8 cellular contexts compared by ENCODE assay signal in the genomic region with DNA sequence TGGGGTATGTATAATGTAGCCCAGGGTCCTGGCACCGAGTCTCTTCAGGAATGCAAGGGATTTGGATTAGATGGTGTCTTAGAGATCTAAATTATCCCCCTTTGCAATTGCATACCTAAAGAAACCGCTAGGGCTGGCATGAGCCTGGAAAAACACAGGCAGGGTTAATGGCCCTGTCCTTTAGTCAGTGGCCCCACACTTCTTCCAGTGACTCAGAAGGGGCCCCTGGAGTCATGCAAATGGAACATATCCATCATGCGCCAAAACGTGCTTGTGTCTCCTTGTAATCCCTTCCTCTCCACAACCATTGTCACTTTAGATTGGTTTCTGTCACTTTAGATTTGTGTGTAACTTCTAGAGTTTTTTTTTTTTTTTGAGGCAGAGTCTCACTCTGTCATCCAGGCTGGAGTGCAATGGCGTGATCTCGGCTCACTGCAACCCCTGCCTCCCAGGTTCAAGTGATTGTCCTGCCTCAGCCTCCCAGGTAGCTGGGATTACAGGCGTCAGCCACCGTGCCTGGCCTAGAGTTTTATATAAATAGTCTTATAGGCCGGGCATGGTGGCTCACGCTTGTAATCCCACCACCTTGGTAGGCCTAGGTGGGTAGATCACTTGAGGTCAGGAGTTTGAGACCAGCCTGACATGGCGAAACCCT. TPM values are rescaled to one million over a fixed set of nuclear protein-coding genes. Genes with fewer than 3 reads are reported as not detected.
A peak's percentile ranks its signal among the peaks of the same experiment; 100 is the strongest.
DNase-seq lines count a peak whose midpoint lies in the region; ATAC-seq and TF ChIP-seq lines count a peak whose summit lies in the region.

No MANE protein-coding gene starts in this region.

- H3K9me3 Mint-ChIP-seq in GM23338: no peaks in the 10 kb centered on the region
- H3K9me3 Mint-ChIP-seq in natural killer cell treated with Interleukin-12 subunit alpha and Interleukin-12 subunit beta and Interleukin-15 and Interleukin-18, amount 100 ng/mL, for 72 hours: no peaks in the 10 kb centered on the region

- H3K4me1 ChIP-seq in GM23338 (ENCODE audit: insufficient read depth): peaks cover 4% of the 10 kb centered on the region; the same call in 1 of the 2 replicates
- peaks cover 3% of the 10 kb centered on the region for H3K4me1 ChIP-seq in colonic mucosa

- DNase-seq in GM23338 (ENCODE audit: low spot score) (peak; percentile 55), RPMI7951 (ENCODE audit: low read depth) (peak; percentile 81), colonic mucosa (no peak), NCI-H2081 treated with DMSO at 0.1 percent for 48 hours (lab: John Stamatoyannopoulos, UW) (no peak), sciatic nerve (ENCODE audit: low spot score) (no peak)
- no peak for DNase-seq in natural killer cell treated with Interleukin-12 subunit alpha and Interleukin-12 subunit beta and Interleukin-15 and Interleukin-18, amount 100 ng/mL, for 72 hours (ENCODE audit: low spot score)

- peaks cover 2% of the 10 kb centered on the region; the same call in 1 of the 3 replicates for H3K4me1 Mint-ChIP-seq in GM23338
- peaks cover 11 to 12% of the 10 kb centered on the region in 2 donors for H3K4me1 Mint-ChIP-seq in natural killer cell treated with Interleukin-12 subunit alpha and Interleukin-12 subunit beta and Interleukin-15 and Interleukin-18, amount 100 ng/mL, for 72 hours (ENCODE audit: low read depth in 2 of 2)

- no peaks in the 10 kb centered on the region for H3K79me2 ChIP-seq in GM23338 (replicated peaks; ENCODE audit: insufficient read depth)

- peak overlapping the region; percentile 99 for H3K4me2 ChIP-seq in GM23338

- H3K4me3 ChIP-seq in GM23338: peak overlapping the region; percentile 84
- H3K4me3 ChIP-seq in colonic mucosa: peak overlapping the region; percentile 57

- peak overlapping the region; percentile 93; the same call in 1 of the 2 replicates for H3K27ac Mint-ChIP-seq in GM23338
- peak overlapping the region; percentile 58 to 79 for H3K27ac Mint-ChIP-seq in natural killer cell treated with Interleukin-12 subunit alpha and Interleukin-12 subunit beta and Interleukin-15 and Interleukin-18, amount 100 ng/mL, for 72 hours

- no peaks in the 10 kb centered on the region for H3K36me3 Mint-ChIP-seq in GM23338 (ENCODE audit: low read depth)
- no peaks in the 10 kb centered on the region for H3K36me3 Mint-ChIP-seq in natural killer cell treated with Interleukin-12 subunit alpha and Interleukin-12 subunit beta and Interleukin-15 and Interleukin-18, amount 100 ng/mL, for 72 hours

- TF ChIP-seq CTCF in C4-2B (conservative IDR thresholded peaks at IDR 0.05) (no peak; the same call in 1 of the 2 replicates), GM23338 (conservative IDR thresholded peaks at IDR 0.05; ENCODE audit: low read depth in 2 of 2) (peak in 1 of 2 experiments; percentile 18; a peak in 1 of 4 replicates), colonic mucosa (IDR thresholded peaks at IDR 0.05) (peak; percentile 9)

- ATAC-seq in GM23338 (no peak), sciatic nerve (no peak), HG02610 (IDR thresholded peaks at IDR 0.05; ENCODE audit: unreplicated experiment) (no peak)
- ATAC-seq in natural killer cell treated with Interleukin-12 subunit alpha and Interleukin-12 subunit beta and Interleukin-15 and Interleukin-18, amount 100 ng/mL, for 72 hours: peak in 1 of 2 donors; percentile 19

- no peaks in the 10 kb centered on the region for H3K9me3 ChIP-seq in colonic mucosa

- H3K36me3 ChIP-seq in GM23338 (ENCODE audit: insufficient read depth): no peaks in the 10 kb centered on the region
- H3K36me3 ChIP-seq in colonic mucosa: no peaks in the 10 kb centered on the region

- 0 out of 2 replicates have a peak, but pooled peaks cover 6% of the 10 kb centered on the region for H3F3A ChIP-seq in GM23338 (replicated peaks; ENCODE audit: low read depth)

- peak overlapping the region; percentile 89 to 90 for H3K9ac ChIP-seq in colonic mucosa (ENCODE audit: low read depth in 2 of 2, low read length in 2 of 2)

- H3K9me2 ChIP-seq in GM23338 (ENCODE audit: insufficient read depth): no peaks in the 10 kb centered on the region

- H3K27me3 ChIP-seq in GM23338 (ENCODE audit: insufficient read depth) (no peaks in the 10 kb centered on the region), colonic mucosa (no peaks in the 10 kb centered on the region)

- intact Hi-C loops in colonic mucosa (cut with DNase I): no loop called here
- intact Hi-C loops in sciatic nerve (cut with DNase I): no loop called here

- H3K27ac ChIP-seq in C4-2B (peak overlapping the region; percentile 83), GM23338 (ENCODE audit: low read depth) (peak overlapping the region; percentile 95), colonic mucosa (peak overlapping the region; percentile 71)

- H4K20me1 ChIP-seq in GM23338 (replicated peaks; ENCODE audit: insufficient read depth): no peaks in the 10 kb centered on the region

- peak overlapping the region; percentile 98 for H3K4me3 Mint-ChIP-seq in GM23338
- H3K4me3 Mint-ChIP-seq in natural killer cell treated with Interleukin-12 subunit alpha and Interleukin-12 subunit beta and Interleukin-15 and Interleukin-18, amount 100 ng/mL, for 72 hours: peak overlapping the region; percentile 90

- peaks cover 3% of the 10 kb centered on the region for H3K27me3 Mint-ChIP-seq in GM23338 (ENCODE audit: insufficient read depth, low read depth, poor library complexity)
- H3K27me3 Mint-ChIP-seq in natural killer cell treated with Interleukin-12 subunit alpha and Interleukin-12 subunit beta and Interleukin-15 and Interleukin-18, amount 100 ng/mL, for 72 hours: no peaks in the 10 kb centered on the region

- peak overlapping the region; percentile 100 for H2AFZ ChIP-seq in GM23338

TF ChIP-seq in GM23338, 12 proteins besides CTCF, POLR2A, EP300 and RAD21 (continues in another document):
- TF ChIP-seq, protein P1, sequence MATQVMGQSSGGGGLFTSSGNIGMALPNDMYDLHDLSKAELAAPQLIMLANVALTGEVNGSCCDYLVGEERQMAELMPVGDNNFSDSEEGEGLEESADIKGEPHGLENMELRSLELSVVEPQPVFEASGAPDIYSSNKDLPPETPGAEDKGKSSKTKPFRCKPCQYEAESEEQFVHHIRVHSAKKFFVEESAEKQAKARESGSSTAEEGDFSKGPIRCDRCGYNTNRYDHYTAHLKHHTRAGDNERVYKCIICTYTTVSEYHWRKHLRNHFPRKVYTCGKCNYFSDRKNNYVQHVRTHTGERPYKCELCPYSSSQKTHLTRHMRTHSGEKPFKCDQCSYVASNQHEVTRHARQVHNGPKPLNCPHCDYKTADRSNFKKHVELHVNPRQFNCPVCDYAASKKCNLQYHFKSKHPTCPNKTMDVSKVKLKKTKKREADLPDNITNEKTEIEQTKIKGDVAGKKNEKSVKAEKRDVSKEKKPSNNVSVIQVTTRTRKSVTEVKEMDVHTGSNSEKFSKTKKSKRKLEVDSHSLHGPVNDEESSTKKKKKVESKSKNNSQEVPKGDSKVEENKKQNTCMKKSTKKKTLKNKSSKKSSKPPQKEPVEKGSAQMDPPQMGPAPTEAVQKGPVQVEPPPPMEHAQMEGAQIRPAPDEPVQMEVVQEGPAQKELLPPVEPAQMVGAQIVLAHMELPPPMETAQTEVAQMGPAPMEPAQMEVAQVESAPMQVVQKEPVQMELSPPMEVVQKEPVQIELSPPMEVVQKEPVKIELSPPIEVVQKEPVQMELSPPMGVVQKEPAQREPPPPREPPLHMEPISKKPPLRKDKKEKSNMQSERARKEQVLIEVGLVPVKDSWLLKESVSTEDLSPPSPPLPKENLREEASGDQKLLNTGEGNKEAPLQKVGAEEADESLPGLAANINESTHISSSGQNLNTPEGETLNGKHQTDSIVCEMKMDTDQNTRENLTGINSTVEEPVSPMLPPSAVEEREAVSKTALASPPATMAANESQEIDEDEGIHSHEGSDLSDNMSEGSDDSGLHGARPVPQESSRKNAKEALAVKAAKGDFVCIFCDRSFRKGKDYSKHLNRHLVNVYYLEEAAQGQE (IDR thresholded peaks at IDR 0.05; ENCODE audit: unreplicated experiment): no peak
- TF ChIP-seq EZH2phosphoT487 (IDR thresholded peaks at IDR 0.05; ENCODE audit: unreplicated experiment): no peak
- no peak for TF ChIP-seq CREB1 (CRISPR knock-in tag; IDR thresholded peaks at IDR 0.05; ENCODE audit: low read depth)
- no peak for TF ChIP-seq EZH2 (IDR thresholded peaks at IDR 0.05; ENCODE audit: low read depth, unreplicated experiment)
- no peak for TF ChIP-seq ZNF114 (CRISPR knock-in tag; IDR thresholded peaks at IDR 0.05)
- no peak for TF ChIP-seq STAT1 (IDR thresholded peaks at IDR 0.05; ENCODE audit: unreplicated experiment)
- TF ChIP-seq POLR2AphosphoS5 (IDR thresholded peaks at IDR 0.05; ENCODE audit: low read depth): no peak
- no peak for TF ChIP-seq JUNB (IDR thresholded peaks at IDR 0.05; ENCODE audit: unreplicated experiment)
- TF ChIP-seq, protein P2, sequence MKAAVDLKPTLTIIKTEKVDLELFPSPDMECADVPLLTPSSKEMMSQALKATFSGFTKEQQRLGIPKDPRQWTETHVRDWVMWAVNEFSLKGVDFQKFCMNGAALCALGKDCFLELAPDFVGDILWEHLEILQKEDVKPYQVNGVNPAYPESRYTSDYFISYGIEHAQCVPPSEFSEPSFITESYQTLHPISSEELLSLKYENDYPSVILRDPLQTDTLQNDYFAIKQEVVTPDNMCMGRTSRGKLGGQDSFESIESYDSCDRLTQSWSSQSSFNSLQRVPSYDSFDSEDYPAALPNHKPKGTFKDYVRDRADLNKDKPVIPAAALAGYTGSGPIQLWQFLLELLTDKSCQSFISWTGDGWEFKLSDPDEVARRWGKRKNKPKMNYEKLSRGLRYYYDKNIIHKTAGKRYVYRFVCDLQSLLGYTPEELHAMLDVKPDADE (IDR thresholded peaks at IDR 0.05): no peak

RNA-seq across cellular contexts. Expression of a gene that starts 8.7 kb away (rescaled TPM):
- 95.3 and 131 TPM in 2 replicates for total RNA-seq in GM23338 (2014; rRNA removed; shearing (Covaris generic))
- polyA plus RNA-seq in GM23338 (2016; fragmentation: Nextera tagmentation; extraction: Ambion mirVana): 71.7 and 72.3 TPM in 2 replicates
- 53.1 and 53.5 TPM in 2 replicates for total RNA-seq in RPMI7951 (2014; rRNA removed; shearing (Covaris generic))
- total RNA-seq in colonic mucosa (10 to 100 TPM; 15.1 to 71.1 TPM), sciatic nerve (0.40 TPM)
- total RNA-seq in natural killer cell treated with Interleukin-12 subunit alpha and Interleukin-12 subunit beta and Interleukin-15 and Interleukin-18, amount 100 ng/mL, for 72 hours: 100 to 1,000 TPM in 1 of 2 donors, 10 to 100 TPM in 1; 62.0 to 109 TPM

Comparison
In these comparisons a context has a peak if more than half of its experiments do, and no peak if none do; other contexts are left out.
1. DNase-seq: peak in GM23338 (single experiment) and RPMI7951 (single experiment); none in colonic mucosa (single experiment), natural killer cell treated with Interleukin-12 subunit alpha and Interleukin-12 subunit beta and Interleukin-15 and Interleukin-18, amount 100 ng/mL, for 72 hours (single experiment), NCI-H2081 treated with DMSO at 0.1 percent for 48 hours (single experiment) and sciatic nerve (single experiment).
2. RNA of a gene that starts 8.7 kb away (total RNA-seq): 95.3 to 131 TPM in GM23338, 62.0 to 109 TPM in natural killer cell treated with Interleukin-12 subunit alpha and Interleukin-12 subunit beta and Interleukin-15 and Interleukin-18, amount 100 ng/mL, for 72 hours, 15.1 to 71.1 TPM in colonic mucosa and 53.1 to 53.5 TPM in RPMI7951; 0.40 TPM in sciatic nerve (single experiment); every median in the first group is over 10 times any median in the second.
3. Peak in every context shown above with its lines, with median percentiles within 50 percentile points of each other: H3K27ac ChIP-seq.